ENCODE assay signal across 1 cellular context in the genomic region with DNA sequence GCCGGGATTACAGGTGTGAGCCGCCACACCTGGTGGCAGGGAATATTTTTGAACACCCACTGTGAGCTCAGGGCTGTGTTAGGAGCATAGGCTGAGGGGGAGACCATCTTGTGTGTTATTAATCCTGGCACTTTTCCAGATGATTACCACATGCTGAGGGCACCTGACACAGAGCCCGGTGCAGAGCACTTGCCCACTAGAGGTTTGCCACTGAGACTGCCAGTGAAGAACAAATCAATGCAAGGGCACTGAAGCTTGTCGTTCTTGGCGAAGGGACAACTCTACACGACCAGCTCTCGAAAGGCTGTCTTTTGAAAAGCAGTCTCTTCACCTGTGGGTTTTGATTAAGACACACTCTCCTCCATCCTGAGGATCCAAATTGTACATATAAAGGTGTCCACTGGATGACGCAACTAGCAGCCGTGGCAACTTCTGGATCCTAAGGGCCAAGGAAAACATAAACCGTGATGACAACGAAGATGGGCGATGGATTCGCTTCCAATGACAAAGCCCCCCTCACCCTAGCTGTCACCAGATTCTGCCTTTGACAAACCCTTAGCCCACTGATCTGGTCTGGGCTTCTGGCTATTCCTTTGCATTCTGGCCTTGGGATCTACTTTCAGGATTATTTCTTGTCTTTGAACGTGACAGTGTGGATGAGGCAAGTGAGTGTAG.
A peak's percentile ranks its signal among the peaks of the same experiment; 100 is the strongest.
TF ChIP-seq lines count a peak whose summit lies in the region.

No MANE protein-coding gene starts in this region.

TF ChIP-seq in HepG2, 621 proteins besides CTCF, POLR2A, EP300 and RAD21 (continued from another document):
- TF ChIP-seq IRF1 (CRISPR knock-in tag; IDR thresholded peaks at IDR 0.05; ENCODE audit: low read depth) (no peak), YY1 (IDR thresholded peaks at IDR 0.05; ENCODE audit: insufficient read depth, insufficient replicate concordance, low read depth, low read length) (no peak), BRCA1 (CRISPR knock-in tag; IDR thresholded peaks at IDR 0.05) (no peak), SRF (IDR thresholded peaks at IDR 0.05; ENCODE audit: low read depth, low read length) (no peak), SRSF1 (optimal IDR thresholded peaks at IDR 0.05; ENCODE audit: low read depth, low read length) (no peak), CEBPB (IDR thresholded peaks at IDR 0.05; ENCODE audit: borderline replicate concordance, low read depth, low read length) (peak; percentile 51; the same call in 1 of the 2 replicates), ZFP36L1 (CRISPR knock-in tag; IDR thresholded peaks at IDR 0.05) (0 out of 2 replicates have a peak, but pooled peaks have one; percentile 27), ZNF30 (CRISPR knock-in tag; IDR thresholded peaks at IDR 0.05) (no peak), NFYC (CRISPR knock-in tag; IDR thresholded peaks at IDR 0.05) (no peak), ZNF567 (CRISPR knock-in tag; IDR thresholded peaks at IDR 0.05; ENCODE audit: borderline replicate concordance) (no peak), ZNF891 (CRISPR knock-in tag; IDR thresholded peaks at IDR 0.05) (no peak)
- TF ChIP-seq, protein P1, sequence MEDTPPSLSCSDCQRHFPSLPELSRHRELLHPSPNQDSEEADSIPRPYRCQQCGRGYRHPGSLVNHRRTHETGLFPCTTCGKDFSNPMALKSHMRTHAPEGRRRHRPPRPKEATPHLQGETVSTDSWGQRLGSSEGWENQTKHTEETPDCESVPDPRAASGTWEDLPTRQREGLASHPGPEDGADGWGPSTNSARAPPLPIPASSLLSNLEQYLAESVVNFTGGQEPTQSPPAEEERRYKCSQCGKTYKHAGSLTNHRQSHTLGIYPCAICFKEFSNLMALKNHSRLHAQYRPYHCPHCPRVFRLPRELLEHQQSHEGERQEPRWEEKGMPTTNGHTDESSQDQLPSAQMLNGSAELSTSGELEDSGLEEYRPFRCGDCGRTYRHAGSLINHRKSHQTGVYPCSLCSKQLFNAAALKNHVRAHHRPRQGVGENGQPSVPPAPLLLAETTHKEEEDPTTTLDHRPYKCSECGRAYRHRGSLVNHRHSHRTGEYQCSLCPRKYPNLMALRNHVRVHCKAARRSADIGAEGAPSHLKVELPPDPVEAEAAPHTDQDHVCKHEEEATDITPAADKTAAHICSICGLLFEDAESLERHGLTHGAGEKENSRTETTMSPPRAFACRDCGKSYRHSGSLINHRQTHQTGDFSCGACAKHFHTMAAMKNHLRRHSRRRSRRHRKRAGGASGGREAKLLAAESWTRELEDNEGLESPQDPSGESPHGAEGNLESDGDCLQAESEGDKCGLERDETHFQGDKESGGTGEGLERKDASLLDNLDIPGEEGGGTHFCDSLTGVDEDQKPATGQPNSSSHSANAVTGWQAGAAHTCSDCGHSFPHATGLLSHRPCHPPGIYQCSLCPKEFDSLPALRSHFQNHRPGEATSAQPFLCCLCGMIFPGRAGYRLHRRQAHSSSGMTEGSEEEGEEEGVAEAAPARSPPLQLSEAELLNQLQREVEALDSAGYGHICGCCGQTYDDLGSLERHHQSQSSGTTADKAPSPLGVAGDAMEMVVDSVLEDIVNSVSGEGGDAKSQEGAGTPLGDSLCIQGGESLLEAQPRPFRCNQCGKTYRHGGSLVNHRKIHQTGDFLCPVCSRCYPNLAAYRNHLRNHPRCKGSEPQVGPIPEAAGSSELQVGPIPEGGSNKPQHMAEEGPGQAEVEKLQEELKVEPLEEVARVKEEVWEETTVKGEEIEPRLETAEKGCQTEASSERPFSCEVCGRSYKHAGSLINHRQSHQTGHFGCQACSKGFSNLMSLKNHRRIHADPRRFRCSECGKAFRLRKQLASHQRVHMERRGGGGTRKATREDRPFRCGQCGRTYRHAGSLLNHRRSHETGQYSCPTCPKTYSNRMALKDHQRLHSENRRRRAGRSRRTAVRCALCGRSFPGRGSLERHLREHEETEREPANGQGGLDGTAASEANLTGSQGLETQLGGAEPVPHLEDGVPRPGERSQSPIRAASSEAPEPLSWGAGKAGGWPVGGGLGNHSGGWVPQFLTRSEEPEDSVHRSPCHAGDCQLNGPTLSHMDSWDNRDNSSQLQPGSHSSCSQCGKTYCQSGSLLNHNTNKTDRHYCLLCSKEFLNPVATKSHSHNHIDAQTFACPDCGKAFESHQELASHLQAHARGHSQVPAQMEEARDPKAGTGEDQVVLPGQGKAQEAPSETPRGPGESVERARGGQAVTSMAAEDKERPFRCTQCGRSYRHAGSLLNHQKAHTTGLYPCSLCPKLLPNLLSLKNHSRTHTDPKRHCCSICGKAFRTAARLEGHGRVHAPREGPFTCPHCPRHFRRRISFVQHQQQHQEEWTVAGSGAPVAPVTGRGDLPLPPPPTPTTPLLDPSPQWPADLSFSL (CRISPR knock-in tag; IDR thresholded peaks at IDR 0.05): no peak
TF ChIP-seq in HepG2: peak in this region for 3.
